ENCODE assay signal across 8 cellular contexts in the genomic region with DNA sequence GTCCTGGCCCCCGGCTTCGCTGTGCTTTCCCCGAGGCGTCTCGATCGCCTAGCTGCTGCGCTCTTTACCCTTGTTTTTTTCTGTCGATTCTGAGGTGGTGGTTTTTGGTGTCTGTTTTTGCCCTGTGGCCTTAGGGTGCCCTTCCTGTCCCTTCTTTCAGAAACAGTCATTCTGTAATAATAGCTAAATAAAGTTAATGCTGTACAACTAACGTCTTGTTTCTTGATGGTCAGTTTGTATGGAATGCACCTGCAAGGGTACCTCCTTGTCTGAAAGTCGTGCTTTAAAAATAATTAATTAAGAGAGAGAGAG. TPM values are rescaled to one million over a fixed set of nuclear protein-coding genes. Genes with fewer than 3 reads are reported as not detected.
DNase-seq lines count a peak whose midpoint lies in the region; ATAC-seq, FAIRE-seq and TF ChIP-seq lines count a peak whose summit lies in the region.

No MANE protein-coding gene starts in this region.

- no peaks in the 10 kb centered on the region for H3K9me3 ChIP-seq in HepG2 (ENCODE audit: low read length)
- H3K9me3 ChIP-seq in uterus: no peaks in the 10 kb centered on the region

- ATAC-seq in HepG2: no peak

- POLR2A ChIA-PET in HepG2 (lab: Yijun Ruan, JAX): interaction anchor here (2.7 kb wide), 1 partner anchor 12 kb away, joined by 12 read pairs; a partner anchor contains a TSS

- CTCF ChIA-PET in HepG2 (lab: Yijun Ruan, JAX; ENCODE audit: low intra/inter-chr PET ratio, low total read pairs): no interaction called here

- TF ChIP-seq POLR2A in HepG2 (IDR thresholded peaks at IDR 0.05; ENCODE audit: insufficient read depth in 1 of 2, low read depth in 2 of 2, low read length in 2 of 2) (no peak), uterus (IDR thresholded peaks at IDR 0.05) (no peak)

- no peak overlapping the region for H2AFZ ChIP-seq in HepG2 (ENCODE audit: low read length)

- peaks cover 0 to 2% (median 1%) of the 10 kb centered on the region in 3 donors for H3K27me3 Mint-ChIP-seq in CD14-positive monocyte (ENCODE audit: low read depth in 3 of 3)
- H3K27me3 Mint-ChIP-seq in activated T-helper 2 cell treated with anti-CD3 and anti-CD28 coated beads, Interferon-gamma antibody, Interleukin-2, Interleukin-4, amounts not matched to agents 10 μg/mL and 5 μg/mL and 100 μg/mL, durations not matched to agents 14 hours and 24 hours and 36 hours (ENCODE audit: low read depth): peaks cover 5% of the 10 kb centered on the region

- intact Hi-C loops in CD14-positive monocyte (cut with micrococcal nuclease) (loop anchor here in 1 of 2 donors (10.0 kb wide), 1 partner anchor 687 kb away; a partner anchor contains a TSS), HepG2 (cut with micrococcal nuclease; ENCODE audit: unreplicated experiment) (loop anchor here (5.0 kb wide), 1 partner anchor 361 kb away; no protein-coding TSS in a partner anchor), uterus (cut with DNase I; ENCODE audit: low total_unique reads) (no loop called here)
- intact Hi-C loops in activated T-helper 2 cell treated with anti-CD3 and anti-CD28 coated beads, Interferon-gamma antibody, Interleukin-2, Interleukin-4, amounts not matched to agents 10 μg/mL and 5 μg/mL and 100 μg/mL, durations not matched to agents 14 hours and 24 hours and 36 hours (cut with micrococcal nuclease): loop anchor here (5.0 to 10.0 kb wide), 5 partner anchors 54 to 1536 kb away; a partner anchor contains a TSS

- no peak; the same call in 1 of the 2 replicates for TF ChIP-seq RAD21 in HepG2 (CRISPR knock-in tag; IDR thresholded peaks at IDR 0.05)

- H4K20me1 ChIP-seq in HepG2 (ENCODE audit: insufficient read depth, low read length): no peaks in the 10 kb centered on the region; the same call in 1 of the 2 replicates

- no peak for DNase-seq in CD14-positive monocyte (ENCODE audit: low spot score)
- DNase-seq in HFF-Myc (ENCODE audit: extremely low read depth, low read depth): no peak
- DNase-seq in activated T-helper 2 cell treated with anti-CD3 and anti-CD28 coated beads, Interferon-gamma antibody, Interleukin-2, Interleukin-4, amounts not matched to agents 10 μg/mL and 5 μg/mL and 100 μg/mL, durations not matched to agents 14 hours and 24 hours and 36 hours (ENCODE audit: low spot score): no peak
- DNase-seq in HepG2 (ENCODE audit: low spot score): no peak
- no peak for DNase-seq in uterus
- DNase-seq in NCI-H1048 (lab: John Stamatoyannopoulos, UW): no peak
- DNase-seq in NCI-H146 treated with DMSO at 0.1 percent for 48 hours (lab: John Stamatoyannopoulos, UW; ENCODE audit: unreplicated experiment): no peak
- no peak for DNase-seq in SKM-1 (lab: John Stamatoyannopoulos, UW; ENCODE audit: unreplicated experiment)

- peak overlapping the region; percentile 87 for H3K4me2 ChIP-seq in HepG2 (ENCODE audit: low read depth, low read length)

- H3K36me3 ChIP-seq in HepG2 (replicated peaks in 1 of 2; ENCODE audit: control insufficient read depth in 1 of 2, insufficient read depth in 2 of 2, low read length in 2 of 2) (peaks cover 2 to 12% of the 10 kb centered on the region in 2 experiments; a peak in 4 of 5 replicates), uterus (no peaks in the 10 kb centered on the region)

- H3K27me3 ChIP-seq in HepG2 (ENCODE audit: control insufficient read depth in 1 of 2, insufficient read depth in 2 of 2, low read length in 2 of 2) (no peaks in the 10 kb centered on the region), uterus (no peaks in the 10 kb centered on the region)

- no peak for TF ChIP-seq CTCF in CD14-positive monocyte (IDR thresholded peaks at IDR 0.05)
- no peak for TF ChIP-seq CTCF in HFF-Myc (IDR thresholded peaks at IDR 0.05; ENCODE audit: low read depth, low read length, missing control alignments)
- TF ChIP-seq CTCF in HepG2 (CRISPR knock-in tag; IDR thresholded peaks at IDR 0.05): no peak
- no peak for TF ChIP-seq CTCF in uterus (IDR thresholded peaks at IDR 0.05)

- H3K9me3 Mint-ChIP-seq in CD14-positive monocyte: peaks cover 0 to 3% (median 0%) of the 10 kb centered on the region in 7 donors
- H3K9me3 Mint-ChIP-seq in activated T-helper 2 cell treated with anti-CD3 and anti-CD28 coated beads, Interferon-gamma antibody, Interleukin-2, Interleukin-4, amounts not matched to agents 10 μg/mL and 5 μg/mL and 100 μg/mL, durations not matched to agents 14 hours and 24 hours and 36 hours: no peaks in the 10 kb centered on the region

- H3K4me3 Mint-ChIP-seq in CD14-positive monocyte: peak overlapping the region; percentile 99
- H3K4me3 Mint-ChIP-seq in activated T-helper 2 cell treated with anti-CD3 and anti-CD28 coated beads, Interferon-gamma antibody, Interleukin-2, Interleukin-4, amounts not matched to agents 10 μg/mL and 5 μg/mL and 100 μg/mL, durations not matched to agents 14 hours and 24 hours and 36 hours (ENCODE audit: low read depth): peak overlapping the region; percentile 97

- H3K4me1 Mint-ChIP-seq in CD14-positive monocyte: peaks cover 28% of the 10 kb centered on the region
- H3K4me1 Mint-ChIP-seq in activated T-helper 2 cell treated with anti-CD3 and anti-CD28 coated beads, Interferon-gamma antibody, Interleukin-2, Interleukin-4, amounts not matched to agents 10 μg/mL and 5 μg/mL and 100 μg/mL, durations not matched to agents 14 hours and 24 hours and 36 hours (ENCODE audit: low read depth): peaks cover 25% of the 10 kb centered on the region

- peak overlapping the region; percentile 93 for H3K9ac ChIP-seq in HepG2 (ENCODE audit: insufficient read depth, low read depth, low read length)

- BruUV-seq in HepG2 (replicated peaks; lab: Mats Ljungman, UMichigan): no TSS peak

- peaks cover 45% of the 10 kb centered on the region for H3K79me2 ChIP-seq in HepG2 (ENCODE audit: insufficient read depth, low read length)

- no peak for FAIRE-seq in HepG2 (lab: Jason Lieb, UNC)

- H3K27ac Mint-ChIP-seq in CD14-positive monocyte: peak overlapping the region; percentile 80 to 99 (median 96)
- H3K27ac Mint-ChIP-seq in activated T-helper 2 cell treated with anti-CD3 and anti-CD28 coated beads, Interferon-gamma antibody, Interleukin-2, Interleukin-4, amounts not matched to agents 10 μg/mL and 5 μg/mL and 100 μg/mL, durations not matched to agents 14 hours and 24 hours and 36 hours: peak overlapping the region; percentile 92

- in situ Hi-C loops in HepG2 (cut with HindIII; ENCODE audit: extremely low pct_ligation_motif_present, low pct_unique_long_range_greater_than_20kb): loop anchor here (10.0 kb wide), 1 partner anchor 363 kb away; no protein-coding TSS in a partner anchor

- peaks cover 16% of the 10 kb centered on the region in 2 donors for H3K36me3 Mint-ChIP-seq in CD14-positive monocyte
- H3K36me3 Mint-ChIP-seq in activated T-helper 2 cell treated with anti-CD3 and anti-CD28 coated beads, Interferon-gamma antibody, Interleukin-2, Interleukin-4, amounts not matched to agents 10 μg/mL and 5 μg/mL and 100 μg/mL, durations not matched to agents 14 hours and 24 hours and 36 hours (ENCODE audit: low read depth): peaks cover 20% of the 10 kb centered on the region

- WGBS in HepG2 (ENCODE audit: low lambda C conversion rate): 5% methylated on average over 8 of the region's 10 CpGs

- TF ChIP-seq EP300 in HepG2 (IDR thresholded peaks at IDR 0.05; ENCODE audit: low read depth in 2 of 2, low read length in 2 of 2) (no peak), HepG2 (CRISPR knock-in tag; IDR thresholded peaks at IDR 0.05; ENCODE audit: borderline replicate concordance) (no peak)

- H3K27ac ChIP-seq in HepG2 (ENCODE audit: extremely low read length, insufficient read depth, low read length) (peak overlapping the region; percentile 84), uterus (peak overlapping the region; percentile 79 to 87)

- H3K4me3 ChIP-seq in HFF-Myc (replicated peaks; ENCODE audit: low read depth, low read length) (peak overlapping the region; percentile 80), HepG2 (replicated peaks in 1 of 3; ENCODE audit: insufficient read depth in 1 of 3, low read depth in 2 of 3, low read length in 3 of 3) (peak overlapping the region; percentile 94 to 99 (median 98)), uterus (peak overlapping the region; percentile 57 to 85)

- H3K4me1 ChIP-seq in HepG2 (ENCODE audit: insufficient read depth, low read length): peaks cover 49% of the 10 kb centered on the region
- no peaks in the 10 kb centered on the region for H3K4me1 ChIP-seq in uterus

RNA-seq across cellular contexts. Expression of a gene that starts 0.7 kb away (rescaled TPM):
- polyA plus RNA-seq in CD14-positive monocyte (10 to 100 TPM; 25.4 to 36.9 TPM), HepG2 (2011; rRNA removed) (14.8 and 14.9 TPM in 2 replicates)
- 95.0 and 99.2 TPM in 2 replicates for total RNA-seq in activated T-helper 2 cell treated with anti-CD3 and anti-CD28 coated beads, Interferon-gamma antibody, Interleukin-2, Interleukin-4, amounts not matched to agents 10 μg/mL and 5 μg/mL and 100 μg/mL, durations not matched to agents 14 hours and 24 hours and 36 hours
- total RNA-seq in HepG2 (2016; rRNA removed; fragmentation: Illumina TruSeq; extraction: Trizol) (58.8 and 69.4 TPM in 2 replicates), uterus (100 to 1,000 TPM in 1 of 4 donors, 10 to 100 TPM in 3; 55.1 to 106 (median 69.2) TPM)
- total RNA-seq in HepG2 (2016; cell fraction: cytosol; rRNA removed; fragmentation: Illumina TruSeq; extraction: Trizol; ENCODE audit: low read depth): 36.7 and 43.6 TPM in 2 replicates
- total RNA-seq in HepG2 (2016; cell fraction: insoluble cytoplasmic fraction; rRNA removed; fragmentation: Illumina TruSeq; extraction: Trizol): 58.2 and 70.3 TPM in 2 replicates
- total RNA-seq in HepG2 (2016; cell fraction: membrane; rRNA removed; fragmentation: Illumina TruSeq; extraction: Trizol): 20.3 and 22.4 TPM in 2 replicates
- 61.1 and 66.7 TPM in 2 replicates for total RNA-seq in HepG2 (2016; cell fraction: nucleus; rRNA removed; fragmentation: Illumina TruSeq; extraction: Trizol)
- polyA plus RNA-seq in HepG2 (2011; cell fraction: cytosol; rRNA removed): 9.1 and 10.7 TPM in 2 replicates
- polyA plus RNA-seq in HepG2 (2011; cell fraction: nucleus; rRNA removed): 16.4 and 23.7 TPM in 2 replicates
- polyA plus RNA-seq in HepG2 (2012): 18.8 and 31.6 TPM in 2 replicates
- 3.1 and 3.7 TPM in 2 replicates for polyA plus RNA-seq in HepG2 (2016; cell fraction: cytosol; fragmentation: Illumina TruSeq; extraction: Trizol; ENCODE audit: low read depth)
- 52.8 and 55.3 TPM in 2 replicates for polyA plus RNA-seq in HepG2 (2016; cell fraction: insoluble cytoplasmic fraction; fragmentation: Illumina TruSeq; extraction: Trizol; ENCODE audit: low read depth)
- 4.2 and 5.1 TPM in 2 replicates for polyA plus RNA-seq in HepG2 (2016; cell fraction: membrane; fragmentation: Illumina TruSeq; extraction: Trizol; ENCODE audit: low read depth)
- 61.3 and 61.4 TPM in 2 replicates for polyA plus RNA-seq in HepG2 (2016; cell fraction: nucleus; fragmentation: Illumina TruSeq; extraction: Trizol; ENCODE audit: insufficient read depth, low read depth)
- polyA minus RNA-seq in HepG2 (2011; rRNA and poly(A)+ RNA removed; ENCODE audit: low replicate concordance): 21.3 and 30.8 TPM in 2 replicates
- polyA minus RNA-seq in HepG2 (2011; cell fraction: cytosol; rRNA and poly(A)+ RNA removed): 11.8 and 16.8 TPM in 2 replicates
- polyA minus RNA-seq in HepG2 (2011; cell fraction: nucleus; rRNA and poly(A)+ RNA removed): 94.4 and 102 TPM in 2 replicates

RNA-seq across cellular contexts. Expression of a gene that starts 12.3 kb away (rescaled TPM):
- 1 to 10 TPM; 5.4 to 9.4 TPM for polyA plus RNA-seq in CD14-positive monocyte
- total RNA-seq in activated T-helper 2 cell treated with anti-CD3 and anti-CD28 coated beads, Interferon-gamma antibody, Interleukin-2, Interleukin-4, amounts not matched to agents 10 μg/mL and 5 μg/mL and 100 μg/mL, durations not matched to agents 14 hours and 24 hours and 36 hours: 26.3 and 31.7 TPM in 2 replicates
- 15.6 and 16.7 TPM in 2 replicates for total RNA-seq in HepG2 (2016; rRNA removed; fragmentation: Illumina TruSeq; extraction: Trizol)
- 0.88 and 0.91 TPM in 2 replicates for total RNA-seq in HepG2 (2016; cell fraction: cytosol; rRNA removed; fragmentation: Illumina TruSeq; extraction: Trizol; ENCODE audit: low read depth)
- total RNA-seq in HepG2 (2016; cell fraction: insoluble cytoplasmic fraction; rRNA removed; fragmentation: Illumina TruSeq; extraction: Trizol): 14.4 and 16.6 TPM in 2 replicates
- total RNA-seq in HepG2 (2016; cell fraction: membrane; rRNA removed; fragmentation: Illumina TruSeq; extraction: Trizol): 2.4 and 2.5 TPM in 2 replicates
- 30.4 and 31.0 TPM in 2 replicates for total RNA-seq in HepG2 (2016; cell fraction: nucleus; rRNA removed; fragmentation: Illumina TruSeq; extraction: Trizol)
- 4.6 and 5.6 TPM in 2 replicates for polyA plus RNA-seq in HepG2 (2011; rRNA removed)
- 5.2 and 5.5 TPM in 2 replicates for polyA plus RNA-seq in HepG2 (2011; cell fraction: cytosol; rRNA removed)
- polyA plus RNA-seq in HepG2 (2011; cell fraction: nucleus; rRNA removed): 7.3 and 7.6 TPM in 2 replicates
- polyA plus RNA-seq in HepG2 (2012): 3.4 and 4.8 TPM in 2 replicates
- polyA plus RNA-seq in HepG2 (2016; cell fraction: cytosol; fragmentation: Illumina TruSeq; extraction: Trizol; ENCODE audit: low read depth): 0.46 and 0.83 TPM in 2 replicates
- 14.9 and 15.8 TPM in 2 replicates for polyA plus RNA-seq in HepG2 (2016; cell fraction: insoluble cytoplasmic fraction; fragmentation: Illumina TruSeq; extraction: Trizol; ENCODE audit: low read depth)
- polyA plus RNA-seq in HepG2 (2016; cell fraction: membrane; fragmentation: Illumina TruSeq; extraction: Trizol; ENCODE audit: low read depth): 1.4 and 1.5 TPM in 2 replicates
- polyA plus RNA-seq in HepG2 (2016; cell fraction: nucleus; fragmentation: Illumina TruSeq; extraction: Trizol; ENCODE audit: insufficient read depth, low read depth): 4.8 and 6.1 TPM in 2 replicates
- 40.2 and 43.4 TPM in 2 replicates for polyA minus RNA-seq in HepG2 (2011; rRNA and poly(A)+ RNA removed; ENCODE audit: low replicate concordance)
- polyA minus RNA-seq in HepG2 (2011; cell fraction: cytosol; rRNA and poly(A)+ RNA removed): 5.7 and 7.1 TPM in 2 replicates
- 46.4 and 47.9 TPM in 2 replicates for polyA minus RNA-seq in HepG2 (2011; cell fraction: nucleus; rRNA and poly(A)+ RNA removed)
- 10 to 100 TPM; 19.6 to 36.2 (median 24.5) TPM for total RNA-seq in uterus
